ENCODE assay signal across 18 cellular contexts in the genomic region with DNA sequence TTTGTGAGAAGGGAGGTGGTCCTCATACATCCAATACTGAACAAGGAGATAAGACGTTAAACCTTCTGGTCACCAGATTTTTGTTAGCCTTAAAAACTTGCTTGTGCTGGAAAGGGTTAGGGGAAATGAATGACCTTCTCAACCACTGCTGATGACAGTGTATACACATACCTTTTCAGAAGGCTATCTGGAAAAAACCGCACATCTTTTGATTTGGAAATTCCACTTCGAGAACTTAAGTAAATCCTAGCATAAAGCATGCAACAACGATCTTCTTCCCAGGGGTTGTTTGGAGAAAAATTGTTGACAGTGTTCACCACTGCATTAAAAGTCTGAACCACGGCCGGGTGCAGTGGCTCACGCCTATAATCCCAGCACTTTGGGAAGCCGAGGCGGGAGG. TPM values are rescaled to one million over a fixed set of nuclear protein-coding genes. Genes with fewer than 3 reads are reported as not detected.
DNase-seq lines count a peak whose midpoint lies in the region; ATAC-seq, FAIRE-seq and TF ChIP-seq lines count a peak whose summit lies in the region.
"Had no signal": no experiment of that assay in that cellular context is flagged by ENCODE, and none has a peak within 500 bp of the region (broad histone marks: within the 10 kb centered on the region; RNA-seq: fewer than 3 reads in every experiment).

No MANE protein-coding gene starts in this region.

- no peak overlapping the region for H3K56ac ChIP-seq in IMR-90 (ENCODE audit: extremely low read depth, insufficient read depth, low read length)

- H3K9me3 Mint-ChIP-seq in astrocyte (ENCODE audit: unreplicated experiment) (no peaks in the 10 kb centered on the region), mesothelial cell of epicardium (peaks cover 3% of the 10 kb centered on the region)
- H3K9me3 Mint-ChIP-seq: CD14-positive monocyte had no signal

- no peak for TF ChIP-seq RAD21 in IMR-90 (IDR thresholded peaks at IDR 0.05; ENCODE audit: low read length)

- H3K27me3 Mint-ChIP-seq in astrocyte (ENCODE audit: low read depth, unreplicated experiment) (no peaks in the 10 kb centered on the region), mesothelial cell of epicardium (ENCODE audit: low read depth) (no peaks in the 10 kb centered on the region)

- DNase-seq in DND-41: no peak
- DNase-seq in IMR-90: peak; percentile 51
- DNase-seq in astrocyte (ENCODE audit: low read depth): no peak
- no peak for DNase-seq in mesothelial cell of epicardium (ENCODE audit: low spot score in 2 of 2, unreplicated experiment in 2 of 2)
- no peak for DNase-seq in ecto neural progenitor cell (ENCODE audit: low spot score)
- DNase-seq in dorsolateral prefrontal cortex: no peak
- DNase-seq in gastrocnemius medialis: no peak
- DNase-seq: ACHN, AML-193, DMS 273 treated with DMSO at 0.1 percent for 48 hours, NCI-H1048, NCI-H1436 treated with DMSO at 0.1 percent for 48 hours, NCI-H2029, NCI-H345, NCI-H524 treated with DMSO at 0.1 percent for 48 hours, PC-3 had no signal

- no peak overlapping the region for H2AK5ac ChIP-seq in IMR-90 (ENCODE audit: low read depth, low read length)

- no peak overlapping the region for H3K18ac ChIP-seq in IMR-90 (ENCODE audit: low read depth, low read length)

- H3K36me3 ChIP-seq in DND-41 (ENCODE audit: insufficient read depth, low read length): peaks cover 60% of the 10 kb centered on the region
- H3K36me3 ChIP-seq in IMR-90 (ENCODE audit: control insufficient read depth, insufficient read depth, low read length): peaks cover 9% of the 10 kb centered on the region
- H3K36me3 ChIP-seq in astrocyte (ENCODE audit: insufficient read depth, low read length): peaks cover 27% of the 10 kb centered on the region
- H3K36me3 ChIP-seq in gastrocnemius medialis: peaks cover 0 to 10% of the 10 kb centered on the region in 2 donors

- H2AK9ac ChIP-seq in IMR-90 (replicated peaks; ENCODE audit: low read depth, low read length, poor library complexity): no peak overlapping the region

- dilution Hi-C loops in IMR-90 (cut with HindIII; ENCODE audit: low sequenced_read_pairs, unreplicated experiment): no loop called here

- peaks cover 15% of the 10 kb centered on the region for H3K36me3 Mint-ChIP-seq in astrocyte (ENCODE audit: low read depth, unreplicated experiment)
- peaks cover 40% of the 10 kb centered on the region for H3K36me3 Mint-ChIP-seq in mesothelial cell of epicardium

- no peak overlapping the region for H2BK15ac ChIP-seq in IMR-90 (ENCODE audit: low read depth, low read length)

- no peak for TF ChIP-seq POLR2A in IMR-90 (IDR thresholded peaks at IDR 0.05; ENCODE audit: low read depth, low read length)
- no peak for TF ChIP-seq POLR2A in gastrocnemius medialis (IDR thresholded peaks at IDR 0.05)

- no peak overlapping the region for H2BK20ac ChIP-seq in IMR-90 (ENCODE audit: low read depth, low read length)

- no peak overlapping the region for H3K14ac ChIP-seq in IMR-90 (replicated peaks; ENCODE audit: low read depth, low read length)

- no peak overlapping the region for H2BK120ac ChIP-seq in IMR-90 (ENCODE audit: low read depth, low read length)

- H3K9me1 ChIP-seq in IMR-90 (ENCODE audit: insufficient read depth, low read length): peaks cover 6% of the 10 kb centered on the region; the same call in 1 of the 2 replicates

- WGBS in IMR-90 (ENCODE audit: extremely low coverage in 2 of 2, insufficient read length in 1 of 2), 2 experiments: 94% methylated on average over 6 of the region's 9 CpGs; no CpG with 5 or more reads in 1 of the 2 experiments

- H3K79me2 ChIP-seq in DND-41 (ENCODE audit: insufficient read depth, low read length) (peaks cover 100% of the 10 kb centered on the region), astrocyte (ENCODE audit: insufficient read depth, low read length) (peaks cover 100% of the 10 kb centered on the region)

- H4K91ac ChIP-seq in IMR-90 (ENCODE audit: insufficient read depth, low read depth, low read length): no peak overlapping the region

- TF ChIP-seq CTCF in DND-41 (IDR thresholded peaks at IDR 0.05; ENCODE audit: borderline replicate concordance, extremely low read depth, low read length, poor library complexity, severe bottlenecking): no peak
- TF ChIP-seq CTCF in IMR-90 (conservative IDR thresholded peaks at IDR 0.05; ENCODE audit: low read depth, low read length): no peak
- no peak for TF ChIP-seq CTCF in astrocyte (IDR thresholded peaks at IDR 0.05; ENCODE audit: insufficient read depth, low read depth, low read length)
- TF ChIP-seq CTCF in mesothelial cell of epicardium (IDR thresholded peaks at IDR 0.05; ENCODE audit: unreplicated experiment): no peak
- no peak for TF ChIP-seq CTCF in dorsolateral prefrontal cortex (IDR thresholded peaks at IDR 0.05 in 54 of 56, conservative IDR thresholded peaks at IDR 0.05 in 2 of 56; ENCODE audit: low read depth in 1 of 56, partially characterized antibody in 56 of 56)
- TF ChIP-seq CTCF in gastrocnemius medialis (IDR thresholded peaks at IDR 0.05 in 4 of 5, conservative IDR thresholded peaks at IDR 0.05 in 1 of 5): no peak

- H3K4me3 Mint-ChIP-seq in astrocyte (ENCODE audit: unreplicated experiment) (peak overlapping the region; percentile 64), mesothelial cell of epicardium (no peak overlapping the region)
- H3K4me3 Mint-ChIP-seq: CD14-positive monocyte had no signal

- no peaks in the 10 kb centered on the region for H3K27me3 ChIP-seq in DND-41 (ENCODE audit: insufficient read depth, low read length, poor library complexity)
- no peaks in the 10 kb centered on the region for H3K27me3 ChIP-seq in IMR-90 (ENCODE audit: control insufficient read depth, insufficient read depth, low read length)
- H3K27me3 ChIP-seq in astrocyte (ENCODE audit: insufficient read depth, low read length): no peaks in the 10 kb centered on the region
- H3K27me3 ChIP-seq in dorsolateral prefrontal cortex: no peaks in the 10 kb centered on the region
- H3K27me3 ChIP-seq in gastrocnemius medialis: no peaks in the 10 kb centered on the region

- H3K27ac ChIP-seq in DND-41 (ENCODE audit: low read length): no peak overlapping the region
- H3K27ac ChIP-seq in IMR-90 (ENCODE audit: insufficient read depth, low read length): no peak overlapping the region
- no peak overlapping the region for H3K27ac ChIP-seq in astrocyte (ENCODE audit: low read depth, low read length)
- no peak overlapping the region for H3K27ac ChIP-seq in dorsolateral prefrontal cortex
- H3K27ac ChIP-seq in gastrocnemius medialis: peak overlapping the region in 1 of 4 donors; percentile 13

- H3K9ac ChIP-seq in DND-41 (ENCODE audit: low read depth, low read length) (no peak overlapping the region), IMR-90 (ENCODE audit: low read depth, low read length) (no peak overlapping the region), astrocyte (ENCODE audit: low read length) (no peak overlapping the region)

- H3K23ac ChIP-seq in IMR-90 (ENCODE audit: low read depth, low read length): no peak overlapping the region

- peaks cover 6 to 52% of the 10 kb centered on the region in 2 experiments for H3K79me1 ChIP-seq in IMR-90 (ENCODE audit: low read depth in 1 of 2, low read length in 2 of 2)

- no peak overlapping the region for H4K5ac ChIP-seq in IMR-90 (ENCODE audit: low read depth, low read length)

- ATAC-seq in DND-41 (ENCODE audit: insufficient read depth, low read depth) (no peak), IMR-90 (ENCODE audit: low read depth) (no peak; the same call in 1 of the 2 replicates), gastrocnemius medialis (no peak)
- ATAC-seq: PC-3 had no signal

- POLR2A ChIA-PET in IMR-90 (lab: Charles Lee; ENCODE audit: unreplicated experiment): no interaction called here

- H2BK5ac ChIP-seq in IMR-90 (ENCODE audit: low read depth, low read length, poor library complexity, severe bottlenecking): no peak overlapping the region

- BruUV-seq in IMR-90 (replicated peaks; lab: Mats Ljungman, UMichigan): no TSS peak

- no peak overlapping the region for H4K8ac ChIP-seq in IMR-90 (ENCODE audit: low read depth in 2 of 2, low read length in 2 of 2)

- H3K4me3 ChIP-seq in DND-41 (ENCODE audit: low read depth in 1 of 2, low read length in 2 of 2) (no peak overlapping the region), IMR-90 (ENCODE audit: insufficient read depth, low read depth, low read length) (no peak overlapping the region), astrocyte (ENCODE audit: insufficient read depth, low read depth, low read length) (no peak overlapping the region), dorsolateral prefrontal cortex (peak overlapping the region in 1 of 59 donors; percentile 14), gastrocnemius medialis (no peak overlapping the region)

- H3K27ac Mint-ChIP-seq in astrocyte (ENCODE audit: unreplicated experiment): no peak overlapping the region
- peak overlapping the region; percentile 50 for H3K27ac Mint-ChIP-seq in mesothelial cell of epicardium

- H3K4me1 ChIP-seq in DND-41 (ENCODE audit: insufficient read depth, low read length) (peaks cover 80% of the 10 kb centered on the region), IMR-90 (ENCODE audit: control insufficient read depth, insufficient read depth, low read length) (peaks cover 8% of the 10 kb centered on the region; the same call in 1 of the 2 replicates), astrocyte (ENCODE audit: insufficient read depth, low read length) (peaks cover 12% of the 10 kb centered on the region), gastrocnemius medialis (peaks cover 78 to 88% of the 10 kb centered on the region in 2 donors)

- peaks cover 52% of the 10 kb centered on the region for H3K4me1 Mint-ChIP-seq in astrocyte (ENCODE audit: low read depth, unreplicated experiment)
- peaks cover 56% of the 10 kb centered on the region for H3K4me1 Mint-ChIP-seq in mesothelial cell of epicardium

- CTCF ChIA-PET in IMR-90 (lab: Yijun Ruan, JAX): no interaction called here

- H3K4me2 ChIP-seq in DND-41 (ENCODE audit: insufficient read depth, low read length) (peak overlapping the region; percentile 20; the same call in 1 of the 2 replicates), IMR-90 (ENCODE audit: low read depth, low read length) (no peak overlapping the region), astrocyte (ENCODE audit: low read length) (no peak overlapping the region)

- intact Hi-C loops in IMR-90 (cut with micrococcal nuclease) (no loop called here), dorsolateral prefrontal cortex (cut with DNase I) (loop anchor here in 1 of 2 donors (10.0 kb wide), 1 partner anchor 148 kb away; the partner anchor contains the start of gene IAH1), gastrocnemius medialis (cut with DNase I; ENCODE audit: low total_unique reads) (no loop called here)

- H3K9me3 ChIP-seq in DND-41 (ENCODE audit: insufficient read depth, low read length, severe bottlenecking) (no peaks in the 10 kb centered on the region), IMR-90 (ENCODE audit: control insufficient read depth, insufficient read depth, low read length) (no peaks in the 10 kb centered on the region), astrocyte (ENCODE audit: insufficient read depth, low read depth, low read length) (no peaks in the 10 kb centered on the region), gastrocnemius medialis (no peaks in the 10 kb centered on the region)

- no peak overlapping the region for H2AFZ ChIP-seq in DND-41 (ENCODE audit: low read depth, low read length)
- H2AFZ ChIP-seq in IMR-90 (replicated peaks; ENCODE audit: low read length, poor library complexity): no peak overlapping the region
- H2AFZ ChIP-seq in astrocyte (ENCODE audit: low read depth, low read length): no peak overlapping the region

- H4K20me1 ChIP-seq in DND-41 (ENCODE audit: insufficient read depth, low read length): peaks cover 93% of the 10 kb centered on the region
- H4K20me1 ChIP-seq in IMR-90 (ENCODE audit: insufficient read depth, low read length): peaks cover 94% of the 10 kb centered on the region
- peaks cover 100% of the 10 kb centered on the region for H4K20me1 ChIP-seq in astrocyte (ENCODE audit: insufficient read depth, low read length)

- in situ Hi-C loops in IMR-90 (cut with MboI; ENCODE audit: low sequenced_read_pairs) (no loop called here), gastrocnemius medialis (cut with MboI; ENCODE audit: low sequenced_read_pairs in 4 of 4) (loop anchor here in 2 of 4 donors (10.0 kb wide), 1 partner anchor 58 kb away; no protein-coding TSS in a partner anchor)

- FAIRE-seq in astrocyte (lab: Jason Lieb, UNC): no peak
- FAIRE-seq: G401.6 had no signal

- H3K4ac ChIP-seq in IMR-90 (ENCODE audit: low read depth, low read length): no peak overlapping the region

RNA-seq across cellular contexts. Expression of gene YWHAQ, which starts 7.6 kb away (rescaled TPM):
- 196 and 249 TPM in 2 replicates for total RNA-seq in IMR-90 (2012; rRNA removed)
- polyA plus RNA-seq in IMR-90 (2012; rRNA removed): 217 and 255 TPM in 2 replicates
- polyA plus RNA-seq in IMR-90 (2012; cell fraction: cytosol; rRNA removed): 73.8 and 128 TPM in 2 replicates
- polyA plus RNA-seq in IMR-90 (2012; cell fraction: nucleus; rRNA removed; ENCODE audit: low replicate concordance): 40.5 and 94.4 TPM in 2 replicates
- 358 and 408 TPM in 2 replicates for total RNA-seq in astrocyte
- total RNA-seq in mesothelial cell of epicardium: 240 to 248 TPM (median 248 TPM) in 3 replicates
- total RNA-seq in dorsolateral prefrontal cortex: 100 to 1,000 TPM; 223 to 572 (median 337) TPM
- total RNA-seq in gastrocnemius medialis: 10 to 100 TPM; 40.3 to 63.7 (median 48.4) TPM
